Comparison of ENCODE assay signal across 13 cellular contexts in the genomic region with DNA sequence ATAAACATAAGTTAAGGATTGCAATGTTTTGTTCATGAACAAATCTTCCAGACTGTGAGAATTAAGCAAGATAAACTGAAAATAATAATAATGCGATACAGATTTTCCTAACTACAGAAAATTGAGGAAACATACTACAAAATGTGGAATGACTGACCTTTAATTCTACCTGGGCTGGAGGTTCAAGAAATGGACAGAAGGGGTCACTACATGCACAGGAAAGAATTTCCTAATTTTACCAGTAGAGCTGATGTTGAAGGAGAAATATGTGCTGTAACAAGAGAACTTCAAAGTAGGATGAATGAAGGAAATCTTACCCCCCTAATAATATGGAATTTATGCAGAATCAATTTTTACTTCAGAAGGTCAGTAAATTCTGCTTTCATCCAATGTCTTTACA.
DNase-seq lines count a peak whose midpoint lies in the region; ATAC-seq and TF ChIP-seq lines count a peak whose summit lies in the region.
"Had no signal": no experiment of that assay in that cellular context is flagged by ENCODE, and none has a peak within 500 bp of the region (broad histone marks: within the 10 kb centered on the region; RNA-seq: fewer than 3 reads in every experiment).

No MANE protein-coding gene starts in this region.

- TF ChIP-seq CTCF in BE2C (IDR thresholded peaks at IDR 0.05; ENCODE audit: low read depth, low read length), result peak; percentile 52
- TF ChIP-seq CTCF in HCT116 (IDR thresholded peaks at IDR 0.05 in 2 of 3, conservative IDR thresholded peaks at IDR 0.05 in 1 of 3; ENCODE audit: borderline replicate concordance in 1 of 3, insufficient read depth in 1 of 3, low read depth in 2 of 3, low read length in 2 of 3), result peak; percentile 29 to 54 (median 32); a peak in 4 of 6 replicates
- TF ChIP-seq CTCF in tibial nerve (IDR thresholded peaks at IDR 0.05), result peak in 1 of 5 experiments; percentile 14
- TF ChIP-seq CTCF in Calu3 (IDR thresholded peaks at IDR 0.05; ENCODE audit: unreplicated experiment), result no peak

- H3K9me2 ChIP-seq in HCT116 (ENCODE audit: insufficient read depth), result no peaks in the 10 kb centered on the region

- H3K27me3 ChIP-seq in BE2C (no peaks in the 10 kb centered on the region), HCT116 (ENCODE audit: insufficient read depth, low read length) (no peaks in the 10 kb centered on the region), tibial nerve (no peaks in the 10 kb centered on the region)
- H3K27me3 ChIP-seq: pancreas had no signal

- peaks cover 10% of the 10 kb centered on the region for H3K9me3 Mint-ChIP-seq in Calu3 (ENCODE audit: low read depth, unreplicated experiment)

- TF ChIP-seq POLR2A in HCT116 (IDR thresholded peaks at IDR 0.05; ENCODE audit: borderline replicate concordance, extremely low read depth, insufficient read depth, insufficient read length), result no peak
- TF ChIP-seq POLR2A in tibial nerve (IDR thresholded peaks at IDR 0.05), result no peak

- H3K9ac ChIP-seq in HCT116 (ENCODE audit: low read length), result no peak overlapping the region

- CTCF ChIA-PET in HCT116 (lab: Charles Lee), result interaction anchor here (0.6 to 1.0 kb wide), 2 partner anchors 17 to 329 kb away, joined by 3 read pairs; no protein-coding TSS in a partner anchor
- CTCF ChIA-PET in Calu3 (lab: Charles Lee), result interaction anchor here (0.9 to 1.3 kb wide), 2 partner anchors 138 to 706 kb away, joined by 3 read pairs; a partner anchor contains a TSS

- POLR2A ChIA-PET in HCT116 (lab: Charles Lee), result no interaction called here

- no peaks in the 10 kb centered on the region for H3K79me2 ChIP-seq in HCT116 (ENCODE audit: insufficient read depth, low read length)

- no peak for TF ChIP-seq EP300 in tibial nerve (IDR thresholded peaks at IDR 0.05)

- intact Hi-C loops in HCT116 (cut with micrococcal nuclease) (loop anchor here (1.0 kb wide), 1 partner anchor 330 kb away; no protein-coding TSS in a partner anchor), Calu3 (cut with micrococcal nuclease; ENCODE audit: unreplicated experiment) (no loop called here)

- TF ChIP-seq RAD21 in HCT116 (IDR thresholded peaks at IDR 0.05; ENCODE audit: low read depth), result peak; percentile 59

- H3K27ac ChIP-seq in HCT116 (ENCODE audit: low read depth, low read length), result no peak overlapping the region
- H3K27ac ChIP-seq in tibial nerve, result no peak overlapping the region
- H3K27ac ChIP-seq: pancreas had no signal

- no peak overlapping the region for H3K4me3 ChIP-seq in BE2C (ENCODE audit: low read depth, low read length)
- H3K4me3 ChIP-seq in HCT116 (replicated peaks in 1 of 2; ENCODE audit: low read depth in 1 of 2, low read length in 2 of 2), result no peak overlapping the region
- no peak overlapping the region for H3K4me3 ChIP-seq in tibial nerve
- H3K4me3 ChIP-seq: pancreas had no signal

- H3K4me1 Mint-ChIP-seq in Calu3 (ENCODE audit: low read depth, unreplicated experiment), result no peaks in the 10 kb centered on the region

- DNase-seq in BE2C (no peak), HCT116 (ENCODE audit: low read depth, low spot score) (no peak), iPS-NIHi7 (ENCODE audit: extremely low spot score) (peak; percentile 20), SK-N-DZ (ENCODE audit: low spot score) (no peak), tibial nerve (ENCODE audit: low spot score in 2 of 2) (no peak), Calu3 (no peak)
- DNase-seq: activated naive CD4-positive, alpha-beta T cell treated with Interleukin-2 at 50 U/mL for 16 hours; glutamatergic neuron; NCI-H1436; pancreas had no signal

- no peaks in the 10 kb centered on the region for H3K4me1 ChIP-seq in BE2C
- no peaks in the 10 kb centered on the region for H3K4me1 ChIP-seq in HCT116 (ENCODE audit: control insufficient read depth in 1 of 2, insufficient read depth in 2 of 2, low read length in 2 of 2)
- no peaks in the 10 kb centered on the region for H3K4me1 ChIP-seq in tibial nerve
- H3K4me1 ChIP-seq: pancreas had no signal

- no peak overlapping the region for H3K4me2 ChIP-seq in HCT116 (ENCODE audit: low read length)

- RAD21 ChIA-PET in HCT116 (lab: Charles Lee; ENCODE audit: low non-redundant PET in 1 of 2, low total read pairs in 2 of 2, uncharacterized antibody in 2 of 2, unreplicated experiment in 2 of 2), result no interaction called here

- H3K36me3 ChIP-seq in BE2C, result peaks cover 11% of the 10 kb centered on the region
- 0 out of 4 replicates have a peak, but pooled peaks cover 0 to 4% of the 10 kb centered on the region in 2 experiments for H3K36me3 ChIP-seq in HCT116 (ENCODE audit: control insufficient read depth in 1 of 2, insufficient read depth in 2 of 2, low read length in 2 of 2)
- H3K36me3 ChIP-seq in tibial nerve, result peaks cover 0 to 4% (median 0%) of the 10 kb centered on the region in 3 donors
- H3K36me3 ChIP-seq: pancreas had no signal

- H3K27ac Mint-ChIP-seq in Calu3 (ENCODE audit: unreplicated experiment), result no peak overlapping the region
- H3K27ac Mint-ChIP-seq: T-helper 1 cell treated with Interleukin-12 subunit alpha and Interleukin-12 subunit beta and Interleukin-4 antibody, amounts not matched to agents 30 μg/mL and 1 μg/mL, for 36 hours had no signal

- BruUV-seq in HCT116 (replicated peaks; lab: Mats Ljungman, UMichigan), result no TSS peak
- no TSS peak for BruUV-seq in Calu3 (replicated peaks; lab: Mats Ljungman, UMichigan)

- H4K20me1 ChIP-seq in HCT116 (ENCODE audit: insufficient read depth), result no peaks in the 10 kb centered on the region

- H3K9me3 ChIP-seq in BE2C, result no peaks in the 10 kb centered on the region; the same call in 1 of the 2 replicates
- H3K9me3 ChIP-seq in HCT116 (ENCODE audit: control insufficient read depth in 1 of 2, insufficient read depth in 1 of 2, low read depth in 1 of 2, low read length in 2 of 2), result peaks cover 0 to 10% of the 10 kb centered on the region in 2 experiments; a peak in 1 of 4 replicates
- peaks cover 0 to under 1% (median 0%) of the 10 kb centered on the region in 4 donors for H3K9me3 ChIP-seq in tibial nerve
- H3K9me3 ChIP-seq: pancreas had no signal

- ATAC-seq in HCT116 (no peak), SK-N-SH treated with all-trans-retinoic acid at 6 μM for 48 hours (peak; percentile 34; the same call in 1 of the 3 replicates), HG03469 (IDR thresholded peaks at IDR 0.05; ENCODE audit: unreplicated experiment) (no peak)

- H3K27me3 Mint-ChIP-seq in Calu3 (ENCODE audit: unreplicated experiment), result no peaks in the 10 kb centered on the region

- no peak overlapping the region for H3K4me3 Mint-ChIP-seq in Calu3 (ENCODE audit: low read depth, unreplicated experiment)
- H3K4me3 Mint-ChIP-seq: T-helper 1 cell treated with Interleukin-12 subunit alpha and Interleukin-12 subunit beta and Interleukin-4 antibody, amounts not matched to agents 30 μg/mL and 1 μg/mL, for 36 hours had no signal

- H2AFZ ChIP-seq in HCT116 (ENCODE audit: low read depth, low read length, poor library complexity, severe bottlenecking), result no peak overlapping the region

- H3K36me3 Mint-ChIP-seq in Calu3 (ENCODE audit: insufficient read depth, unreplicated experiment), result peaks cover 4% of the 10 kb centered on the region

- WGBS in tibial nerve, 2 donors, result 96 to 97% methylated on average over 1 of the region's 1 CpG

TF ChIP-seq in HCT116, 20 proteins besides CTCF, POLR2A, EP300 and RAD21 (continues in another document):
- no peak for TF ChIP-seq SIN3A (IDR thresholded peaks at IDR 0.05; ENCODE audit: low read depth)
- no peak for TF ChIP-seq FOSL1 (IDR thresholded peaks at IDR 0.05; ENCODE audit: low read depth)
- TF ChIP-seq, protein P1, sequence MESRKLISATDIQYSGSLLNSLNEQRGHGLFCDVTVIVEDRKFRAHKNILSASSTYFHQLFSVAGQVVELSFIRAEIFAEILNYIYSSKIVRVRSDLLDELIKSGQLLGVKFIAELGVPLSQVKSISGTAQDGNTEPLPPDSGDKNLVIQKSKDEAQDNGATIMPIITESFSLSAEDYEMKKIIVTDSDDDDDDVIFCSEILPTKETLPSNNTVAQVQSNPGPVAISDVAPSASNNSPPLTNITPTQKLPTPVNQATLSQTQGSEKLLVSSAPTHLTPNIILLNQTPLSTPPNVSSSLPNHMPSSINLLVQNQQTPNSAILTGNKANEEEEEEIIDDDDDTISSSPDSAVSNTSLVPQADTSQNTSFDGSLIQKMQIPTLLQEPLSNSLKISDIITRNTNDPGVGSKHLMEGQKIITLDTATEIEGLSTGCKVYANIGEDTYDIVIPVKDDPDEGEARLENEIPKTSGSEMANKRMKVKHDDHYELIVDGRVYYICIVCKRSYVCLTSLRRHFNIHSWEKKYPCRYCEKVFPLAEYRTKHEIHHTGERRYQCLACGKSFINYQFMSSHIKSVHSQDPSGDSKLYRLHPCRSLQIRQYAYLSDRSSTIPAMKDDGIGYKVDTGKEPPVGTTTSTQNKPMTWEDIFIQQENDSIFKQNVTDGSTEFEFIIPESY (IDR thresholded peaks at IDR 0.05; ENCODE audit: extremely low read depth, insufficient replicate concordance, low read length), result no peak
- TF ChIP-seq ZFX (IDR thresholded peaks at IDR 0.05), result no peak
- TF ChIP-seq, protein P2, sequence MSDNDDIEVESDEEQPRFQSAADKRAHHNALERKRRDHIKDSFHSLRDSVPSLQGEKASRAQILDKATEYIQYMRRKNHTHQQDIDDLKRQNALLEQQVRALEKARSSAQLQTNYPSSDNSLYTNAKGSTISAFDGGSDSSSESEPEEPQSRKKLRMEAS (IDR thresholded peaks at IDR 0.05), result no peak

TF ChIP-seq in SK-N-SH treated with all-trans-retinoic acid at 6 μM for 48 hours, 23 proteins besides CTCF, POLR2A, EP300 and RAD21 (continues in another document):
- TF ChIP-seq, protein P3, sequence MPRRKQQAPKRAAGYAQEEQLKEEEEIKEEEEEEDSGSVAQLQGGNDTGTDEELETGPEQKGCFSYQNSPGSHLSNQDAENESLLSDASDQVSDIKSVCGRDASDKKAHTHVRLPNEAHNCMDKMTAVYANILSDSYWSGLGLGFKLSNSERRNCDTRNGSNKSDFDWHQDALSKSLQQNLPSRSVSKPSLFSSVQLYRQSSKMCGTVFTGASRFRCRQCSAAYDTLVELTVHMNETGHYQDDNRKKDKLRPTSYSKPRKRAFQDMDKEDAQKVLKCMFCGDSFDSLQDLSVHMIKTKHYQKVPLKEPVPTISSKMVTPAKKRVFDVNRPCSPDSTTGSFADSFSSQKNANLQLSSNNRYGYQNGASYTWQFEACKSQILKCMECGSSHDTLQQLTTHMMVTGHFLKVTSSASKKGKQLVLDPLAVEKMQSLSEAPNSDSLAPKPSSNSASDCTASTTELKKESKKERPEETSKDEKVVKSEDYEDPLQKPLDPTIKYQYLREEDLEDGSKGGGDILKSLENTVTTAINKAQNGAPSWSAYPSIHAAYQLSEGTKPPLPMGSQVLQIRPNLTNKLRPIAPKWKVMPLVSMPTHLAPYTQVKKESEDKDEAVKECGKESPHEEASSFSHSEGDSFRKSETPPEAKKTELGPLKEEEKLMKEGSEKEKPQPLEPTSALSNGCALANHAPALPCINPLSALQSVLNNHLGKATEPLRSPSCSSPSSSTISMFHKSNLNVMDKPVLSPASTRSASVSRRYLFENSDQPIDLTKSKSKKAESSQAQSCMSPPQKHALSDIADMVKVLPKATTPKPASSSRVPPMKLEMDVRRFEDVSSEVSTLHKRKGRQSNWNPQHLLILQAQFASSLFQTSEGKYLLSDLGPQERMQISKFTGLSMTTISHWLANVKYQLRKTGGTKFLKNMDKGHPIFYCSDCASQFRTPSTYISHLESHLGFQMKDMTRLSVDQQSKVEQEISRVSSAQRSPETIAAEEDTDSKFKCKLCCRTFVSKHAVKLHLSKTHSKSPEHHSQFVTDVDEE (CRISPR knock-in tag; IDR thresholded peaks at IDR 0.05), result no peak
- TF ChIP-seq PPARA (CRISPR knock-in tag; IDR thresholded peaks at IDR 0.05; ENCODE audit: borderline replicate concordance), result no peak
